Comparison of ENCODE assay signal across 8 cellular contexts in the genomic region with DNA sequence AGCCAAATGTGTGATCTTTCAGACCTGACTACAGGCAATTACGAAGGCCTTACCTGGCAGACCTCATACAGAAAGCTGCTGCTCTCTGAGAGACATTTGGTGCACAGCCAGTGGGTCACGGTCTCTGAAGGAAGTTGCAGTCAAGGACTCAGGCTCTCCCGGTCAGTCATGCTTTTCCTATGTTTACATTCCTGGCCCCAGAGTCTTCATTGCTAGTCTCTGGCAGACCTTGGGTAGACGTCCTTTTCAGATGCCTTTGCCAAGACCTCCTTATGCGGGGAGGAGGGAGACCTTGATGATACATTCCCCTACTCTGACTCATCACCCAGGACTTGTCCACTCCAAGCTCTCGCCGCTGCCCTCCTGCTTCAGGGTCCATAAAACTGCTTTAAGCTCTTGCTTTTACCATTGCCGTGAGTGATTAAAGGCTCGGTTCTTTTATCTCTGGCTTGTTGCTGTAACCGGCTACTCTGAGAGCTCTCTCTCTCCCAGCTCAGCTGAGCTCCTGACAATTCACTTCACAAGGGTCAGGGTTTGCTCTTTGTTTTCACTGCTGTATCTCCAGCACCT.
DNase-seq lines count a peak whose midpoint lies in the region; ATAC-seq and TF ChIP-seq lines count a peak whose summit lies in the region.

No MANE protein-coding gene starts in this region.

- H3K4me1 ChIP-seq in right atrium auricular region (peaks cover 0 to 11% of the 10 kb centered on the region in 2 donors), MM.1S (ENCODE audit: low read length) (no peaks in the 10 kb centered on the region)

- H3K27ac ChIP-seq in VCaP = peak overlapping the region; percentile 60
- peak overlapping the region; percentile 49 to 83 for H3K27ac ChIP-seq in right atrium auricular region
- no peak overlapping the region for H3K27ac ChIP-seq in MM.1S (ENCODE audit: low read length)

- ATAC-seq in GM18861 (IDR thresholded peaks at IDR 0.05; ENCODE audit: unreplicated experiment) (no peak), HG03457 (IDR thresholded peaks at IDR 0.05; ENCODE audit: unreplicated experiment) (no peak)

- no peak overlapping the region for H2AFZ ChIP-seq in MM.1S (ENCODE audit: low read length)

- no peaks in the 10 kb centered on the region for H3K9me3 ChIP-seq in right atrium auricular region
- no peaks in the 10 kb centered on the region for H3K9me3 ChIP-seq in MM.1S (replicated peaks; ENCODE audit: insufficient read depth, low read length)

- H3K9me2 ChIP-seq in MM.1S (replicated peaks; ENCODE audit: insufficient read depth, low read length) = no peaks in the 10 kb centered on the region

- H4K20me1 ChIP-seq in MM.1S (ENCODE audit: insufficient read depth, low read length) = no peaks in the 10 kb centered on the region

- H3K4me3 ChIP-seq in H7 (ENCODE audit: insufficient read depth, low read depth, low read length) = no peak overlapping the region
- H3K4me3 ChIP-seq in right atrium auricular region = peak overlapping the region; percentile 16 to 27
- no peak overlapping the region for H3K4me3 ChIP-seq in skeletal muscle cell (ENCODE audit: low read depth, low read length)
- H3K4me3 ChIP-seq in MM.1S (ENCODE audit: low read length) = no peak overlapping the region

- H3K9ac ChIP-seq in MM.1S (ENCODE audit: low read length) = no peak overlapping the region

- no peaks in the 10 kb centered on the region for H3K36me3 ChIP-seq in H7 (replicated peaks; ENCODE audit: control insufficient read depth, insufficient read depth, low read length)
- H3K36me3 ChIP-seq in right atrium auricular region = no peaks in the 10 kb centered on the region
- no peaks in the 10 kb centered on the region for H3K36me3 ChIP-seq in MM.1S (replicated peaks; ENCODE audit: insufficient read depth, low read length)

- H3K27me3 ChIP-seq in H7 (ENCODE audit: control insufficient read depth, insufficient read depth, low read length) (no peaks in the 10 kb centered on the region), right atrium auricular region (no peaks in the 10 kb centered on the region), MM.1S (replicated peaks; ENCODE audit: insufficient read depth, low read length) (no peaks in the 10 kb centered on the region)

- H3K79me2 ChIP-seq in MM.1S (ENCODE audit: low read length) = no peaks in the 10 kb centered on the region

- TF ChIP-seq CTCF in VCaP (conservative IDR thresholded peaks at IDR 0.05) (no peak), right atrium auricular region (IDR thresholded peaks at IDR 0.05) (no peak), MM.1S (IDR thresholded peaks at IDR 0.05; ENCODE audit: low read length) (no peak)

- H3K4me2 ChIP-seq in MM.1S (ENCODE audit: low read depth, low read length) = no peak overlapping the region

- DNase-seq in H7 = peak; percentile 39
- no peak for DNase-seq in right atrium auricular region (ENCODE audit: low spot score)
- peak; percentile 98 for DNase-seq in skeletal muscle cell (ENCODE audit: low read depth)
- no peak for DNase-seq in MM.1S
- DNase-seq in KG1 (lab: John Stamatoyannopoulos, UW) = no peak

- no peaks in the 10 kb centered on the region for H3F3A ChIP-seq in MM.1S (ENCODE audit: insufficient read depth, low read length)

Comparison
In these comparisons a context has a peak if more than half of its experiments do, and no peak if none do; other contexts are left out.
1. DNase-seq: peak in H7 (single experiment) and skeletal muscle cell (single experiment); none in right atrium auricular region (single experiment), MM.1S (single experiment) and KG1 (single experiment).
2. H3K4me3 ChIP-seq: peak in right atrium auricular region (2 of 2); none in H7 (single experiment), skeletal muscle cell (single experiment) and MM.1S (single experiment).